8 cellular contexts compared by ENCODE assay signal in the genomic region with DNA sequence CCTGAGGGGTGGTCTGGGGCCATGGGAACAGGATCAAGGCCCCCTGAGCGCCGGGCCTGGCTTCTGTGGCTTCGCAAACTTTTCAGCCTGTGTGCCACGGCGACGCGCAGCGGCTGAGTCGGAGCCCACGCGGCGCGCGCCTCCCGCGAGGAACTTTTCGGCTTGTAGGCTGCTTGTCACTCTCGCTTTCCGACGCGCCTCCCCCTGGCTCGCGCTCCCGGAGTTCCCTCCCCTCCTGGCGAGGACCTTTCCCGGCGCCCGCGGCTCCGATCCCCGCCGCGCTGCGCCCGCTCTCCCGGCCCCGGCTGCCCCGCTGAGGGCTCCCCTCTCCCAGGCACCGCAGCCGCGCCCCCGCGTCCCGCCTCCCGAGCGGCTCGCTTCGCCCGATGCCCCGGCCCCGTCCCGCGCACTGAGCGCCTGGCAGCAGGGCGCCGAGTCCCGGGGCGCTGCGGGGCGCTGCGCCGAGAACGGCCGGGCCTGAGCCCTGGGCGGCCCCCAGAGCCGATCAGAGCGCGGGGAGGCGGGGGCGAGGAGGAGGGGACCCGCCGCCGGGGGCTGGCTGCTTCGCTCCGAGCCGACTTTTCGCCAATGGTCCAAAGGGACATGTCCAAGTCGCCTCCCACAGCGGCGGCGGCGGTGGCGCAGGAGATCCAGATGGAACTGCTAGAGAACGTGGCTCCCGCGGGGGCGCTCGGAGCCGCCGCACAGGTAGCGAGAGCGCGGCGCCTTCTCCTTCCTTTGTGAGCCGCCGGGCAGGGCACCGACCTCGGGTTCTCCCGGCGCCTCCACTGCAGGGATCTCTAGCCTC. TPM values are rescaled to one million over a fixed set of nuclear protein-coding genes. Genes with fewer than 3 reads are reported as not detected.
DNase-seq lines count a peak whose midpoint lies in the region; FAIRE-seq and TF ChIP-seq lines count a peak whose summit lies in the region.

TSS of gene CACNB2 (plus strand) at position 276 of the 808 bp plus-strand sequence.

- H3K27ac ChIP-seq in astrocyte (ENCODE audit: low read depth, low read length) (no peak within 1 kb of the TSS), hepatocyte (no peak within 1 kb of the TSS), rectal smooth muscle tissue (ENCODE audit: low read depth, low read length) (peak within 1 kb of the TSS; percentile 85)

- peak within 1 kb of the TSS; percentile 66 for H3K4me3 ChIP-seq in astrocyte (ENCODE audit: insufficient read depth, low read depth, low read length)
- H3K4me3 ChIP-seq in hepatocyte, result peak within 1 kb of the TSS; percentile 76
- H3K4me3 ChIP-seq in rectal smooth muscle tissue (ENCODE audit: low read length), result peak within 1 kb of the TSS; percentile 83

- TF ChIP-seq CTCF in astrocyte (IDR thresholded peaks at IDR 0.05; ENCODE audit: insufficient read depth, low read depth, low read length) (no peak), hepatocyte (IDR thresholded peaks at IDR 0.05; ENCODE audit: poor library complexity) (peak; percentile 15)

- H3K27ac Mint-ChIP-seq in activated naive CD4-positive, alpha-beta T cell treated with anti-CD3 and anti-CD28 coated beads for 36 hours, result no peak within 1 kb of the TSS
- H3K27ac Mint-ChIP-seq in activated naive CD4-positive, alpha-beta T cell treated with anti-CD3 and anti-CD28 coated beads, Interleukin-2, amount 10 ng/mL, durations not matched to agents 7 days and 5 days, result no peak within 1 kb of the TSS
- peak within 1 kb of the TSS; percentile 35 for H3K27ac Mint-ChIP-seq in astrocyte (ENCODE audit: unreplicated experiment)

- H3K79me2 ChIP-seq in astrocyte (ENCODE audit: insufficient read depth, low read length), result no peaks in the 10 kb centered on the region
- no peaks in the 10 kb centered on the region for H3K79me2 ChIP-seq in hepatocyte

- H3K36me3 Mint-ChIP-seq in activated naive CD4-positive, alpha-beta T cell treated with anti-CD3 and anti-CD28 coated beads for 36 hours (ENCODE audit: low read depth), result no peaks in the 10 kb centered on the region
- H3K36me3 Mint-ChIP-seq in activated naive CD4-positive, alpha-beta T cell treated with anti-CD3 and anti-CD28 coated beads, Interleukin-2, amount 10 ng/mL, durations not matched to agents 7 days and 5 days, result peaks cover 1% of the 10 kb centered on the region
- no peaks in the 10 kb centered on the region for H3K36me3 Mint-ChIP-seq in astrocyte (ENCODE audit: low read depth, unreplicated experiment)

- CTCF ChIA-PET in activated naive CD4-positive, alpha-beta T cell treated with anti-CD3 and anti-CD28 coated beads for 36 hours (lab: Charles Lee), result no interaction called here
- CTCF ChIA-PET in activated naive CD4-positive, alpha-beta T cell treated with anti-CD3 and anti-CD28 coated beads, Interleukin-2, amount 10 ng/mL, durations not matched to agents 7 days and 5 days (lab: Charles Lee), result no interaction called here

- in situ Hi-C loops in KBM-7 (cut with MboI; ENCODE audit: low pct_unique_long_range_greater_than_20kb, low sequenced_read_pairs), result no loop called here

- H3K36me3 ChIP-seq in astrocyte (ENCODE audit: insufficient read depth, low read length) (no peaks in the 10 kb centered on the region), hepatocyte (replicated peaks; ENCODE audit: insufficient read depth, low read depth) (no peaks in the 10 kb centered on the region), rectal smooth muscle tissue (ENCODE audit: control insufficient read depth, insufficient read depth, low read length) (no peaks in the 10 kb centered on the region)

- DNase-seq in activated naive CD4-positive, alpha-beta T cell treated with anti-CD3 and anti-CD28 coated beads for 36 hours, result no peak
- DNase-seq in activated naive CD4-positive, alpha-beta T cell treated with anti-CD3 and anti-CD28 coated beads, Interleukin-2, amount 10 ng/mL, durations not matched to agents 7 days and 5 days, result no peak
- DNase-seq in astrocyte (ENCODE audit: low read depth) (peak; percentile 53), hepatocyte (ENCODE audit: low spot score) (peak; percentile 70), NCI-H2196 treated with DMSO at 0.1 percent for 48 hours (lab: John Stamatoyannopoulos, UW; ENCODE audit: unreplicated experiment) (no peak), KBM-7 (no peak)
- DNase-seq in activated effector memory CD4-positive, alpha-beta T cell treated with Interleukin-2 at 50 U/mL for 16 hours, result no peak

- FAIRE-seq in astrocyte (lab: Jason Lieb, UNC), result no peak

- 1% methylated on average over 70 of the region's 100 CpGs for WGBS in hepatocyte (ENCODE audit: low lambda C conversion rate, missing lambda C conversion rate)

- H3K9me3 ChIP-seq in astrocyte (ENCODE audit: insufficient read depth, low read depth, low read length), result no peaks in the 10 kb centered on the region
- no peaks in the 10 kb centered on the region for H3K9me3 ChIP-seq in hepatocyte (ENCODE audit: low read depth)

- no peaks in the 10 kb centered on the region for H3K9me2 ChIP-seq in hepatocyte (replicated peaks; ENCODE audit: insufficient read depth)

- H3K9me3 Mint-ChIP-seq in activated naive CD4-positive, alpha-beta T cell treated with anti-CD3 and anti-CD28 coated beads for 36 hours, result no peaks in the 10 kb centered on the region
- H3K9me3 Mint-ChIP-seq in activated naive CD4-positive, alpha-beta T cell treated with anti-CD3 and anti-CD28 coated beads, Interleukin-2, amount 10 ng/mL, durations not matched to agents 7 days and 5 days, result no peaks in the 10 kb centered on the region
- H3K9me3 Mint-ChIP-seq in astrocyte (ENCODE audit: unreplicated experiment), result no peaks in the 10 kb centered on the region

- H2AFZ ChIP-seq in astrocyte (ENCODE audit: low read depth, low read length), result peak within 1 kb of the TSS; percentile 89
- peak within 1 kb of the TSS; percentile 82 for H2AFZ ChIP-seq in hepatocyte

- peak within 1 kb of the TSS; percentile 34 for H3K4me3 Mint-ChIP-seq in activated naive CD4-positive, alpha-beta T cell treated with anti-CD3 and anti-CD28 coated beads for 36 hours
- H3K4me3 Mint-ChIP-seq in activated naive CD4-positive, alpha-beta T cell treated with anti-CD3 and anti-CD28 coated beads, Interleukin-2, amount 10 ng/mL, durations not matched to agents 7 days and 5 days, result no peak within 1 kb of the TSS
- H3K4me3 Mint-ChIP-seq in astrocyte (ENCODE audit: unreplicated experiment), result peak within 1 kb of the TSS; percentile 87

- H3K4me1 Mint-ChIP-seq in activated naive CD4-positive, alpha-beta T cell treated with anti-CD3 and anti-CD28 coated beads for 36 hours (ENCODE audit: low read depth), result peaks cover 3% of the 10 kb centered on the region
- peaks cover 3% of the 10 kb centered on the region for H3K4me1 Mint-ChIP-seq in activated naive CD4-positive, alpha-beta T cell treated with anti-CD3 and anti-CD28 coated beads, Interleukin-2, amount 10 ng/mL, durations not matched to agents 7 days and 5 days
- H3K4me1 Mint-ChIP-seq in astrocyte (ENCODE audit: low read depth, unreplicated experiment), result peaks cover 8% of the 10 kb centered on the region

- H3K27me3 ChIP-seq in astrocyte (ENCODE audit: insufficient read depth, low read length) (peaks cover 2% of the 10 kb centered on the region), hepatocyte (peaks cover 39% of the 10 kb centered on the region), rectal smooth muscle tissue (ENCODE audit: control insufficient read depth, insufficient read depth, low read length) (no peaks in the 10 kb centered on the region)

- intact Hi-C loops in activated naive CD4-positive, alpha-beta T cell treated with anti-CD3 and anti-CD28 coated beads for 36 hours (cut with micrococcal nuclease), result no loop called here

- peaks cover 30% of the 10 kb centered on the region for H3K27me3 Mint-ChIP-seq in activated naive CD4-positive, alpha-beta T cell treated with anti-CD3 and anti-CD28 coated beads for 36 hours (ENCODE audit: low read depth)
- peaks cover 47% of the 10 kb centered on the region for H3K27me3 Mint-ChIP-seq in activated naive CD4-positive, alpha-beta T cell treated with anti-CD3 and anti-CD28 coated beads, Interleukin-2, amount 10 ng/mL, durations not matched to agents 7 days and 5 days
- H3K27me3 Mint-ChIP-seq in astrocyte (ENCODE audit: low read depth, unreplicated experiment), result peaks cover 13% of the 10 kb centered on the region

- H3K4me1 ChIP-seq in astrocyte (ENCODE audit: insufficient read depth, low read length) (peaks cover 9% of the 10 kb centered on the region), hepatocyte (ENCODE audit: insufficient read depth) (no peaks in the 10 kb centered on the region), rectal smooth muscle tissue (ENCODE audit: control insufficient read depth, insufficient read depth, low read length) (peaks cover 25% of the 10 kb centered on the region)

- no peaks in the 10 kb centered on the region for H4K20me1 ChIP-seq in astrocyte (ENCODE audit: insufficient read depth, low read length)
- no peaks in the 10 kb centered on the region for H4K20me1 ChIP-seq in hepatocyte (ENCODE audit: insufficient read depth, poor library complexity, severe bottlenecking)

- H3K4me2 ChIP-seq in astrocyte (ENCODE audit: low read length) (peak within 1 kb of the TSS; percentile 96), hepatocyte (peak within 1 kb of the TSS; percentile 98)

- peak within 1 kb of the TSS; percentile 69 for H3K9ac ChIP-seq in astrocyte (ENCODE audit: low read length)
- H3K9ac ChIP-seq in rectal smooth muscle tissue (ENCODE audit: low read length), result peak within 1 kb of the TSS; percentile 56

RNA-seq across cellular contexts. Expression of gene CACNB2, which starts in this region (rescaled TPM):
- total RNA-seq in activated naive CD4-positive, alpha-beta T cell treated with anti-CD3 and anti-CD28 coated beads for 36 hours, result not detected
- 0.46 and 0.66 TPM in 2 replicates for total RNA-seq in astrocyte
- 4.6 and 10.2 TPM in 2 replicates for total RNA-seq in hepatocyte
- 4.4 and 5.3 TPM in 2 replicates for polyA plus RNA-seq in hepatocyte

Comparison
In these comparisons a context has a peak if more than half of its experiments do, and no peak if none do; other contexts are left out.
1. Peak in DNase-seq, H3K4me3 ChIP-seq, H3K9ac ChIP-seq and H3K4me2 ChIP-seq in astrocyte; RNA of the gene not detected or under 1 TPM.